Comparison of ENCODE assay signal across 1 cellular context in genomic region chr3:42829083-42829627, GRCh38.
TF ChIP-seq lines count a peak whose summit lies in the region.

No MANE protein-coding gene starts in this region.

TF ChIP-seq in liver, 16 proteins besides CTCF, POLR2A, EP300 and RAD21 (continued from another document):
- TF ChIP-seq REST (IDR thresholded peaks at IDR 0.05): no peak
